16 cellular contexts compared by ENCODE assay signal in genomic region chr3:117626577-117626976, GRCh38.
DNase-seq lines count a peak whose midpoint lies in the region; ATAC-seq, FAIRE-seq and TF ChIP-seq lines count a peak whose summit lies in the region.
"Had no signal": no experiment of that assay in that cellular context is flagged by ENCODE, and none has a peak within 500 bp of the region (broad histone marks: within the 10 kb centered on the region; RNA-seq: fewer than 3 reads in every experiment).

No MANE protein-coding gene starts in this region.

- no peak overlapping the region for H3K4me3 Mint-ChIP-seq in WTC11
- H3K4me3 Mint-ChIP-seq: CD14-positive monocyte had no signal

- no peak overlapping the region for H3K27ac ChIP-seq in HEK293 (ENCODE audit: extremely low read depth, low read depth, low read length)
- H3K27ac ChIP-seq: BLaER1 had no signal

- H3K4me1 Mint-ChIP-seq in WTC11: peaks cover 36% of the 10 kb centered on the region
- H3K4me1 Mint-ChIP-seq: CD14-positive monocyte; CD4-positive, alpha-beta memory T cell had no signal

- no peak for DNase-seq in GM12892 (ENCODE audit: insufficient read length)
- DNase-seq in WTC11 (ENCODE audit: low spot score): no peak
- peak; percentile 25 for DNase-seq in iPS-NIHi7 (ENCODE audit: extremely low spot score)
- no peak for DNase-seq in HK-2 (ENCODE audit: unreplicated experiment)
- no peak for DNase-seq in stimulated activated CD4-positive, alpha-beta T cell treated with anti-CD3 and anti-CD28 coated beads, Interleukin-4, amount 100 ng/mL, for 24 hours
- DNase-seq in RCC 7860 (ENCODE audit: low spot score): no peak
- DNase-seq: 8988T; CD4-positive, alpha-beta memory T cell; DMS153; DMS79; GDM1 had no signal

- H3K27ac Mint-ChIP-seq in WTC11: peak overlapping the region; percentile 38
- H3K27ac Mint-ChIP-seq: CD14-positive monocyte; CD4-positive, alpha-beta memory T cell had no signal

- no peaks in the 10 kb centered on the region for H3K36me3 Mint-ChIP-seq in WTC11
- H3K36me3 Mint-ChIP-seq: CD14-positive monocyte; CD4-positive, alpha-beta memory T cell had no signal

- H3K9me3 Mint-ChIP-seq in WTC11: no peaks in the 10 kb centered on the region

- POLR2A ChIA-PET in HEK293 (lab: Yijun Ruan, JAX) (no interaction called here), WTC11 (lab: Charles Lee) (no interaction called here)

- peaks cover 3% of the 10 kb centered on the region; the same call in 1 of the 2 replicates for H3K4me1 ChIP-seq in HEK293 (ENCODE audit: control insufficient read depth, insufficient read depth, low read length)

- no peaks in the 10 kb centered on the region for H3K36me3 ChIP-seq in HEK293 (ENCODE audit: control insufficient read depth in 2 of 2, insufficient read depth in 1 of 2, low read length in 2 of 2)
- H3K36me3 ChIP-seq: BLaER1 had no signal

- H3K27me3 Mint-ChIP-seq in WTC11 (ENCODE audit: low read depth): no peaks in the 10 kb centered on the region

- TF ChIP-seq CTCF in HEK293 (tag by site-specific recombination; IDR thresholded peaks at IDR 0.05) (no peak), WTC11 (IDR thresholded peaks at IDR 0.05) (no peak)

- FAIRE-seq in GM12892 (lab: Jason Lieb, UNC) (peak; percentile 24), RCC 7860 (lab: Jason Lieb, UNC) (no peak)

- H3K9me3 ChIP-seq in HEK293 (ENCODE audit: control insufficient read depth, insufficient read depth, low read depth, low read length): no peaks in the 10 kb centered on the region
- H3K9me3 ChIP-seq: BLaER1 had no signal

- ATAC-seq in WTC11 (peak; percentile 67), GM21423 (IDR thresholded peaks at IDR 0.05; ENCODE audit: unreplicated experiment) (no peak)
- ATAC-seq: HCT116 had no signal

- CTCF ChIA-PET in HEK293 (lab: Yijun Ruan, JAX) (no interaction called here), WTC11 (lab: Charles Lee) (interaction anchor here (0.8 kb wide), 1 partner anchor 272 kb away, joined by 3 read pairs; no protein-coding TSS in a partner anchor)

- TF ChIP-seq POLR2A in GM12892 (IDR thresholded peaks at IDR 0.05; ENCODE audit: low read depth, low read length): no peak

- no peak overlapping the region for H3K4me3 ChIP-seq in HEK293 (ENCODE audit: low read depth, low read length)
- H3K4me3 ChIP-seq: BLaER1 had no signal

TF ChIP-seq in HEK293, 187 proteins besides CTCF, POLR2A, EP300 and RAD21:
- TF ChIP-seq ZNF692 (tag by site-specific recombination; IDR thresholded peaks at IDR 0.05): no peak
- peak; percentile 25; the same call in 1 of the 2 replicates for TF ChIP-seq GLIS1 (tag by site-specific recombination; IDR thresholded peaks at IDR 0.05)
- no peak for TF ChIP-seq ZNF677 (tag by site-specific recombination; IDR thresholded peaks at IDR 0.05)
- no peak for TF ChIP-seq MEIS1 (CRISPR knock-in tag; IDR thresholded peaks at IDR 0.05; ENCODE audit: borderline replicate concordance)
- no peak for TF ChIP-seq ZBTB21 (tag by site-specific recombination; IDR thresholded peaks at IDR 0.05)
- no peak for TF ChIP-seq KLF1 (tag by site-specific recombination; IDR thresholded peaks at IDR 0.05)
- no peak for TF ChIP-seq ZNF791 (tag by site-specific recombination; IDR thresholded peaks at IDR 0.05)

TF ChIP-seq in WTC11, 78 proteins besides CTCF, POLR2A, EP300 and RAD21:
- TF ChIP-seq ZNF232 (CRISPR knock-in tag; IDR thresholded peaks at IDR 0.05): no peak
- 0 out of 2 replicates have a peak, but pooled peaks have one; percentile 37 for TF ChIP-seq ZNF423 (CRISPR knock-in tag; IDR thresholded peaks at IDR 0.05)
- no peak for TF ChIP-seq NR3C1 (CRISPR knock-in tag; conservative IDR thresholded peaks at IDR 0.05; ENCODE audit: low read depth)
